In genomic region chr11:112958670-112959069, GRCh38 we compare ENCODE assay signal across 15 cellular contexts. TPM values are rescaled to one million over a fixed set of nuclear protein-coding genes. Genes with fewer than 3 reads are reported as not detected.
DNase-seq lines count a peak whose midpoint lies in the region; ATAC-seq, FAIRE-seq and TF ChIP-seq lines count a peak whose summit lies in the region.
"Had no signal": no experiment of that assay in that cellular context is flagged by ENCODE, and none has a peak within 500 bp of the region (broad histone marks: within the 10 kb centered on the region; RNA-seq: fewer than 3 reads in every experiment).

No MANE protein-coding gene starts in this region.

- ATAC-seq in Right ventricle myocardium inferior = no peak
- ATAC-seq: naive thymus-derived CD8-positive, alpha-beta T cell had no signal

- H3K4me1 ChIP-seq in left ventricle myocardium inferior (peaks cover 30% of the 10 kb centered on the region), uterus (no peaks in the 10 kb centered on the region)

- DNase-seq in left ventricle myocardium inferior (no peak), Right ventricle myocardium inferior (ENCODE audit: missing footprints) (no peak), SW480 (ENCODE audit: low spot score) (peak; percentile 85), hepatic stellate cell (ENCODE audit: low spot score) (peak; percentile 2), uterus (peak in 1 of 2 donors; percentile 60), dermis blood vessel endothelial cell (no peak), occipital lobe (lab: John Stamatoyannopoulos, UW) (no peak), D721Med (ENCODE audit: insufficient read length, low spot score) (no peak)
- DNase-seq: MM.1S; naive thymus-derived CD8-positive, alpha-beta T cell; RPMI8226; small intestine had no signal

- H3K27ac ChIP-seq in left ventricle myocardium inferior (replicated peaks) (peak overlapping the region; percentile 13), uterus (peak overlapping the region; percentile 65 to 70)
- H3K27ac ChIP-seq: ascending aorta, epithelial cell of prostate had no signal

- no peak for FAIRE-seq in D721Med (lab: Jason Lieb, UNC)
- FAIRE-seq: G401.6, small intestine had no signal

- peak; percentile 40 for TF ChIP-seq CTCF in left ventricle myocardium inferior (IDR thresholded peaks at IDR 0.05; ENCODE audit: borderline replicate concordance)
- peak in 3 of 4 experiments; percentile 18 to 53 (median 25) for TF ChIP-seq CTCF in uterus (IDR thresholded peaks at IDR 0.05)
- TF ChIP-seq CTCF in D721Med (IDR thresholded peaks at IDR 0.05; ENCODE audit: insufficient read depth, missing control alignments) = no peak

- intact Hi-C loops in left ventricle myocardium inferior (cut with micrococcal nuclease) = no loop called here
- intact Hi-C loops in Right ventricle myocardium inferior (cut with DNase I) = loop anchor here (5.0 to 10.0 kb wide), 2 partner anchors 96 to 664 kb away; no protein-coding TSS in a partner anchor
- intact Hi-C loops in uterus (cut with DNase I; ENCODE audit: low total_unique reads) = no loop called here

- H3K36me3 ChIP-seq in left ventricle myocardium inferior = no peaks in the 10 kb centered on the region
- no peaks in the 10 kb centered on the region for H3K36me3 ChIP-seq in uterus
- H3K36me3 ChIP-seq: ascending aorta had no signal

- no peak for TF ChIP-seq POLR2A in uterus (IDR thresholded peaks at IDR 0.05)

- H3K27me3 ChIP-seq in left ventricle myocardium inferior (ENCODE audit: low read depth) (peaks cover 61% of the 10 kb centered on the region), uterus (no peaks in the 10 kb centered on the region)
- H3K27me3 ChIP-seq: ascending aorta had no signal

- H3K9me3 ChIP-seq in left ventricle myocardium inferior (replicated peaks) (peaks cover 4% of the 10 kb centered on the region), uterus (no peaks in the 10 kb centered on the region)
- H3K9me3 ChIP-seq: ascending aorta had no signal

- H3K4me3 ChIP-seq in left ventricle myocardium inferior (no peak overlapping the region), uterus (no peak overlapping the region)
- H3K4me3 ChIP-seq: ascending aorta had no signal

RNA-seq across cellular contexts. Expression of gene NCAM1, which starts 2.5 kb away (rescaled TPM):
- total RNA-seq in left ventricle myocardium inferior (332 TPM), Right ventricle myocardium inferior (250 TPM), uterus (100 to 1,000 TPM in 3 of 4 donors, 10 to 100 TPM in 1; 54.4 to 210 (median 171) TPM), dermis blood vessel endothelial cell (2.2 and 3.4 TPM in 2 replicates), occipital lobe (505 TPM)

Comparison
In these comparisons a context has a peak if more than half of its experiments do, and no peak if none do; other contexts are left out.
1. DNase-seq: peak in SW480 (single experiment) and hepatic stellate cell (single experiment); none in left ventricle myocardium inferior (single experiment), Right ventricle myocardium inferior (single experiment), dermis blood vessel endothelial cell (single experiment), occipital lobe (single experiment) and D721Med (single experiment).
2. RNA of gene NCAM1, which starts 2.5 kb away (total RNA-seq): 505 TPM in occipital lobe (single experiment), 332 TPM in left ventricle myocardium inferior (single experiment), 250 TPM in Right ventricle myocardium inferior (single experiment) and 54.4 to 210 TPM in uterus; 2.2 to 3.4 TPM in dermis blood vessel endothelial cell; every median in the first group is over 10 times any median in the second.